ENCODE assay signal across 1 cellular context in genomic region chr12:12999959-13000615, GRCh38.
TF ChIP-seq lines count a peak whose summit lies in the region.

TSS of gene HEBP1 (minus strand) at chr12:13000265. CDS start at chr12:13000114, 151 bp downstream.

TF ChIP-seq in H1, 55 proteins besides CTCF, POLR2A, EP300 and RAD21:
- TF ChIP-seq POLR2AphosphoS5 (IDR thresholded peaks at IDR 0.05; ENCODE audit: low read depth, low read length) = peak; percentile 80
- TF ChIP-seq KDM4A (IDR thresholded peaks at IDR 0.05; ENCODE audit: low read depth, low read length, severe bottlenecking) = peak; percentile 38
- no peak for TF ChIP-seq YY1 (IDR thresholded peaks at IDR 0.05; ENCODE audit: low read depth, low read length)
- TF ChIP-seq TAF7 (optimal IDR thresholded peaks at IDR 0.05; ENCODE audit: borderline replicate concordance, low read depth, low read length) = peak; percentile 19
- TF ChIP-seq TBP (IDR thresholded peaks at IDR 0.05; ENCODE audit: low read depth, low read length) = peak; percentile 41; the same call in 1 of the 2 replicates
- TF ChIP-seq CREB1 (IDR thresholded peaks at IDR 0.05) = peak; percentile 11; the same call in 1 of the 2 replicates
- TF ChIP-seq PHF8 (conservative IDR thresholded peaks at IDR 0.05; ENCODE audit: low read depth, low read length) = peak; percentile 58
- peak; percentile 45 for TF ChIP-seq SAP30 (IDR thresholded peaks at IDR 0.05; ENCODE audit: insufficient read depth, insufficient replicate concordance, low read length)
- peak; percentile 72 for TF ChIP-seq TAF1 (IDR thresholded peaks at IDR 0.05; ENCODE audit: low read depth, low read length)
- TF ChIP-seq BACH1 (IDR thresholded peaks at IDR 0.05; ENCODE audit: low read length) = no peak
- peak; percentile 66; the same call in 1 of the 2 replicates for TF ChIP-seq MAX (IDR thresholded peaks at IDR 0.05)
- TF ChIP-seq ASH2L (IDR thresholded peaks at IDR 0.05; ENCODE audit: low read length) = peak; percentile 57
- TF ChIP-seq TCF12 (IDR thresholded peaks at IDR 0.05; ENCODE audit: low read depth, low read length) = no peak
